ENCODE assay signal across 8 cellular contexts in genomic region chr11:10931761-10932700, GRCh38.
DNase-seq lines count a peak whose midpoint lies in the region; ATAC-seq and TF ChIP-seq lines count a peak whose summit lies in the region.

No MANE protein-coding gene starts in this region.

- no peaks in the 10 kb centered on the region for H3K4me1 ChIP-seq in cardiac muscle cell (ENCODE audit: low read depth)
- H3K4me1 ChIP-seq in prostate gland (replicated peaks), result peaks cover 7% of the 10 kb centered on the region

- H3K27ac ChIP-seq in cardiac muscle cell (no peak overlapping the region), prostate gland (peak overlapping the region; percentile 95 to 98)

- no peaks in the 10 kb centered on the region for H3K36me3 ChIP-seq in cardiac muscle cell
- H3K36me3 ChIP-seq in prostate gland, result no peaks in the 10 kb centered on the region

- peak overlapping the region; percentile 59 for H3K4me3 ChIP-seq in cardiac muscle cell
- peak overlapping the region; percentile 58 to 59 for H3K4me3 ChIP-seq in prostate gland

- H3K9me3 Mint-ChIP-seq in T-helper 2 cell treated with Interferon-gamma antibody and Interleukin-4, amounts not matched to agents 5 μg/mL and 100 μg/mL, for 36 hours, result no peaks in the 10 kb centered on the region
- H3K9me3 Mint-ChIP-seq in activated T-cell treated with anti-CD3 and anti-CD28 coated beads, Interleukin-2, amount 50 U/mL, for 72 hours, result no peaks in the 10 kb centered on the region

- H3K27me3 ChIP-seq in cardiac muscle cell (no peaks in the 10 kb centered on the region), prostate gland (replicated peaks; ENCODE audit: insufficient read depth) (no peaks in the 10 kb centered on the region)

- DNase-seq in T-helper 2 cell treated with Interferon-gamma antibody and Interleukin-4, amounts not matched to agents 5 μg/mL and 100 μg/mL, for 36 hours (ENCODE audit: low spot score), result no peak
- no peak for DNase-seq in T-helper 2 cell
- peak in 1 of 2 donors; percentile 8 for DNase-seq in activated T-cell treated with anti-CD3 and anti-CD28 coated beads, Interleukin-2, amount 50 U/mL, for 72 hours
- peak; percentile 47 to 61 for DNase-seq in cardiac muscle cell (ENCODE audit: low read depth in 1 of 2, low spot score in 1 of 2)
- peak; percentile 81 for DNase-seq in prostate gland (ENCODE audit: low spot score)
- no peak for DNase-seq in activated effector memory CD4-positive, alpha-beta T cell treated with Interleukin-2 at 50 U/mL for 16 hours
- no peak for DNase-seq in activated CD8-positive, alpha-beta memory T cell treated with anti-CD3 and anti-CD28 coated beads, Interleukin-2, amount 50 U/mL, for 4 hours

- H3K4me3 Mint-ChIP-seq in T-helper 2 cell treated with Interferon-gamma antibody and Interleukin-4, amounts not matched to agents 5 μg/mL and 100 μg/mL, for 36 hours, result peak overlapping the region; percentile 79
- H3K4me3 Mint-ChIP-seq in activated T-cell treated with anti-CD3 and anti-CD28 coated beads, Interleukin-2, amount 50 U/mL, for 72 hours, result peak overlapping the region; percentile 83 to 85

- no peak for TF ChIP-seq CTCF in cardiac muscle cell (IDR thresholded peaks at IDR 0.05; ENCODE audit: low read depth, low read length)
- no peak for TF ChIP-seq CTCF in prostate gland (IDR thresholded peaks at IDR 0.05)

- no peak for TF ChIP-seq POLR2A in prostate gland (IDR thresholded peaks at IDR 0.05)

- H3K36me3 Mint-ChIP-seq in T-helper 2 cell treated with Interferon-gamma antibody and Interleukin-4, amounts not matched to agents 5 μg/mL and 100 μg/mL, for 36 hours (ENCODE audit: low read depth), result no peaks in the 10 kb centered on the region
- peaks cover 0 to 1% of the 10 kb centered on the region in 2 donors for H3K36me3 Mint-ChIP-seq in activated T-cell treated with anti-CD3 and anti-CD28 coated beads, Interleukin-2, amount 50 U/mL, for 72 hours (ENCODE audit: insufficient read depth in 2 of 2)

- H3K9me3 ChIP-seq in cardiac muscle cell (ENCODE audit: low read depth) (no peaks in the 10 kb centered on the region), prostate gland (no peaks in the 10 kb centered on the region)

- peaks cover 17% of the 10 kb centered on the region for H3K4me1 Mint-ChIP-seq in T-helper 2 cell treated with Interferon-gamma antibody and Interleukin-4, amounts not matched to agents 5 μg/mL and 100 μg/mL, for 36 hours (ENCODE audit: low read depth)
- H3K4me1 Mint-ChIP-seq in activated T-cell treated with anti-CD3 and anti-CD28 coated beads, Interleukin-2, amount 50 U/mL, for 72 hours (ENCODE audit: low read depth), result peaks cover 25% of the 10 kb centered on the region

- no peak for ATAC-seq in activated T-cell treated with anti-CD3 and anti-CD28 coated beads, Interleukin-2, amount 50 U/mL, for 72 hours (replicated peaks in 1 of 2)
- no peak for ATAC-seq in HG03159 (IDR thresholded peaks at IDR 0.05; ENCODE audit: unreplicated experiment)

- 14% methylated on average over 14 of the region's 14 CpGs for WGBS in prostate gland

- H3K27ac Mint-ChIP-seq in T-helper 2 cell treated with Interferon-gamma antibody and Interleukin-4, amounts not matched to agents 5 μg/mL and 100 μg/mL, for 36 hours, result no peak overlapping the region
- peak overlapping the region; percentile 54 for H3K27ac Mint-ChIP-seq in activated T-cell treated with anti-CD3 and anti-CD28 coated beads, Interleukin-2, amount 50 U/mL, for 72 hours

- H3K27me3 Mint-ChIP-seq in T-helper 2 cell treated with Interferon-gamma antibody and Interleukin-4, amounts not matched to agents 5 μg/mL and 100 μg/mL, for 36 hours (ENCODE audit: low read depth), result peaks cover 66% of the 10 kb centered on the region
- H3K27me3 Mint-ChIP-seq in activated T-cell treated with anti-CD3 and anti-CD28 coated beads, Interleukin-2, amount 50 U/mL, for 72 hours (ENCODE audit: low read depth), result peaks cover 69% of the 10 kb centered on the region

- intact Hi-C loops in prostate gland (cut with DNase I), result loop anchor here (2.0 to 5.0 kb wide), 3 partner anchors 75 to 855 kb away; partner anchors contain the start of genes EIF4G2 and ZBED5

Comparison
In these comparisons a context has a peak if more than half of its experiments do, and no peak if none do; other contexts are left out.
1. DNase-seq: peak in cardiac muscle cell (2 of 2) and prostate gland (single experiment); none in T-helper 2 cell treated with Interferon-gamma antibody and Interleukin-4, amounts not matched to agents 5 μg/mL and 100 μg/mL, for 36 hours (single experiment), T-helper 2 cell (0 of 5), activated effector memory CD4-positive, alpha-beta T cell treated with Interleukin-2 at 50 U/mL for 16 hours (single experiment) and activated CD8-positive, alpha-beta memory T cell treated with anti-CD3 and anti-CD28 coated beads, Interleukin-2, amount 50 U/mL, for 4 hours (single experiment).